23 cellular contexts compared by ENCODE assay signal in the genomic region with DNA sequence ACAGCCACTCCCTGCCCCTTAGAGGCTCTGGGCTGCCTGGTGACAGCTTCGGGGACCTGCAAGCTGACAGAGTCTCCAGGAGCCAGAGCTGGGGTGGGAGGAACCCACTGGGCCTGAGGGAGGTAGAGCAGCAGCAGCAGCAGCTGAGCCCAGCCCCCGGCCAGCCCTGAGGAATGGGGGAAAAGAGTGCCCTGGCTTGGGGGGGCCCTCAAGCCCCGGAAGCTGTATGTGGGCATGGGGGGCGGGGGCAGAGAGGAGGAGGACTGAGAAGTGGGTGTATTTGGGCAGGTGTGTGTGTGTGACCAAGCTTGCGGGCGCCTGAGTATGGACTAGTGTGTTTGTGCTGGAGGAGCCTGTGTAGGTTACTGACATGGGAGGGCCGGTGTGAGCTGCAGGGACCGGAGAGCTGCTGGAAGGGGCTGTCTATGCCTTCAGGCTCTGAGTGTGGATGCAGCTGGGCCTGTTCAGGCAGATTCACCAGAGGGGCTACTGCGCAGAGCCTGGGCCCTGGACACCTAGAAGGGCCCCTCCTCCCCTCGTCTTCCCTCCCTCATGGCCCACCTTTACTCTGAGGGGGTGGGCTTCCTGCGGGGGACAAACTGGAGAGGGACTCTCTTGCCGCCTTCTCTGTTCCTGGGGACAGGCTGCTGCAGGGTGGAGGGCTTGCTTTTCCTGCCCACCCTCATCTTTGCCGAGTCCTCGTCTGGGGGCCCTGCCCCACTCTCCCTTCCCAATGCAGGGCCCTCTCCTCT. TPM values are rescaled to one million over a fixed set of nuclear protein-coding genes. Genes with fewer than 3 reads are reported as not detected.
A peak's percentile ranks its signal among the peaks of the same experiment; 100 is the strongest.
DNase-seq lines count a peak whose midpoint lies in the region; ATAC-seq and TF ChIP-seq lines count a peak whose summit lies in the region.
"Had no signal": no experiment of that assay in that cellular context is flagged by ENCODE, and none has a peak within 500 bp of the region (broad histone marks: within the 10 kb centered on the region; RNA-seq: fewer than 3 reads in every experiment).

No MANE protein-coding gene starts in this region.

- peaks cover 15% of the 10 kb centered on the region for H4K20me1 ChIP-seq in osteoblast (ENCODE audit: insufficient read depth, low read length)

- POLR2A ChIA-PET in A673 (lab: Charles Lee; ENCODE audit: low non-redundant PET), result no interaction called here

- 81% methylated on average over 14 of the region's 14 CpGs for WGBS in HUES64
- WGBS in endodermal cell (ENCODE audit: insufficient coverage in 1 of 2, insufficient read length in 1 of 2), 2 experiments, result 82 to 85% methylated on average over 5 to 14 of the region's 14 CpGs

- H3K9ac ChIP-seq in HUES64 (ENCODE audit: low read depth, low read length) (peak overlapping the region; percentile 36; the same call in 1 of the 2 replicates), endodermal cell (ENCODE audit: extremely low read depth, low read length, poor library complexity, severe bottlenecking) (no peak overlapping the region)

- BruUV-seq in A673 (replicated peaks; lab: Mats Ljungman, UMichigan), result no TSS peak

- H3K36me3 ChIP-seq in A673 (ENCODE audit: insufficient read depth, low read length, poor library complexity, severe bottlenecking) (no peaks in the 10 kb centered on the region), HUES64 (ENCODE audit: insufficient read depth, low read length) (no peaks in the 10 kb centered on the region), endodermal cell (ENCODE audit: control insufficient read depth, insufficient read depth, low read length) (no peaks in the 10 kb centered on the region), osteoblast (ENCODE audit: insufficient read depth, low read length) (no peaks in the 10 kb centered on the region)
- H3K36me3 ChIP-seq: cardiac muscle cell, thoracic aorta had no signal

- no peaks in the 10 kb centered on the region for H3K9me3 Mint-ChIP-seq in endodermal cell
- no peaks in the 10 kb centered on the region for H3K9me3 Mint-ChIP-seq in activated naive CD4-positive, alpha-beta T cell treated with anti-CD3 and anti-CD28 coated beads for 36 hours
- H3K9me3 Mint-ChIP-seq: activated T-helper 17 cell treated with anti-CD3 and anti-CD28 coated beads, Interleukin-2, amount 50 U/mL, for 72 hours; CD8-positive, alpha-beta memory T cell; H9; naive thymus-derived CD4-positive, alpha-beta T cell had no signal

- no peak overlapping the region for H3K4me2 ChIP-seq in osteoblast (ENCODE audit: insufficient read depth, low read length)
- H3K4me2 ChIP-seq: smooth muscle cell had no signal

- H3K4me1 ChIP-seq in A673 (ENCODE audit: insufficient read depth, low read length, poor library complexity, severe bottlenecking), result peaks cover 13% of the 10 kb centered on the region
- H3K4me1 ChIP-seq in HUES64 (ENCODE audit: insufficient read depth, low read length), result peaks cover 5% of the 10 kb centered on the region; the same call in 1 of the 2 replicates
- H3K4me1 ChIP-seq in endodermal cell (ENCODE audit: control insufficient read depth, insufficient read depth, low read length), result peaks cover 5% of the 10 kb centered on the region
- H3K4me1 ChIP-seq in osteoblast (ENCODE audit: insufficient read depth, low read length), result no peaks in the 10 kb centered on the region

- H3K79me2 ChIP-seq in osteoblast (ENCODE audit: insufficient read depth, low read length), result peaks cover 17% of the 10 kb centered on the region

- H3K4me3 ChIP-seq in A673 (ENCODE audit: low read depth, low read length, poor library complexity, severe bottlenecking) (no peak overlapping the region), HUES64 (ENCODE audit: low read length) (no peak overlapping the region), endodermal cell (ENCODE audit: low read length) (no peak overlapping the region), osteoblast (ENCODE audit: insufficient read depth, low read length) (no peak overlapping the region)
- H3K4me3 ChIP-seq: cardiac muscle cell, esophagus muscularis mucosa, smooth muscle cell, thoracic aorta had no signal

- H3K27ac ChIP-seq in A673 (ENCODE audit: low read depth, low read length, poor library complexity, severe bottlenecking) (peak overlapping the region; percentile 23), HUES64 (ENCODE audit: low read depth, low read length) (no peak overlapping the region), endodermal cell (ENCODE audit: low read depth, low read length) (no peak overlapping the region), osteoblast (ENCODE audit: low read depth, low read length) (no peak overlapping the region)
- H3K27ac ChIP-seq: cardiac muscle cell, thoracic aorta had no signal

- H3K36me3 Mint-ChIP-seq in endodermal cell (ENCODE audit: low read depth), result peaks cover 4% of the 10 kb centered on the region
- no peaks in the 10 kb centered on the region for H3K36me3 Mint-ChIP-seq in activated naive CD4-positive, alpha-beta T cell treated with anti-CD3 and anti-CD28 coated beads for 36 hours (ENCODE audit: low read depth)
- H3K36me3 Mint-ChIP-seq: CD8-positive, alpha-beta memory T cell had no signal

- no peak for ATAC-seq in GM18873 (IDR thresholded peaks at IDR 0.05; ENCODE audit: low FRiP score, unreplicated experiment)
- ATAC-seq: activated CD4-positive, CD25-positive, alpha-beta regulatory T cell treated with anti-CD3 and anti-CD28 coated beads, Interleukin-2, amount 50 U/mL, for 24 hours; activated T-helper 17 cell treated with anti-CD3 and anti-CD28 coated beads, Interleukin-2, amount 50 U/mL, for 72 hours; naive thymus-derived CD4-positive, alpha-beta T cell had no signal

- no peak overlapping the region for H3K4me3 Mint-ChIP-seq in endodermal cell
- H3K4me3 Mint-ChIP-seq in activated naive CD4-positive, alpha-beta T cell treated with anti-CD3 and anti-CD28 coated beads for 36 hours, result no peak overlapping the region
- H3K4me3 Mint-ChIP-seq: activated T-helper 17 cell treated with anti-CD3 and anti-CD28 coated beads, Interleukin-2, amount 50 U/mL, for 72 hours; CD8-positive, alpha-beta memory T cell; H9; naive thymus-derived CD4-positive, alpha-beta T cell had no signal

- H2AFZ ChIP-seq in osteoblast (ENCODE audit: low read length), result no peak overlapping the region

- TF ChIP-seq CTCF in A673 (conservative IDR thresholded peaks at IDR 0.05; ENCODE audit: low read depth, low read length), result no peak
- no peak for TF ChIP-seq CTCF in endodermal cell (conservative IDR thresholded peaks at IDR 0.05)
- no peak for TF ChIP-seq CTCF in osteoblast (IDR thresholded peaks at IDR 0.05; ENCODE audit: extremely low read depth, low read depth, low read length)

- H3K27me3 ChIP-seq in A673 (replicated peaks; ENCODE audit: insufficient read depth, low read depth, low read length, poor library complexity) (no peaks in the 10 kb centered on the region), HUES64 (ENCODE audit: insufficient read depth, low read length) (no peaks in the 10 kb centered on the region), endodermal cell (ENCODE audit: control insufficient read depth, insufficient read depth, low read length, poor library complexity, severe bottlenecking) (no peaks in the 10 kb centered on the region), osteoblast (ENCODE audit: insufficient read depth, low read length) (no peaks in the 10 kb centered on the region)
- H3K27me3 ChIP-seq: cardiac muscle cell, esophagus muscularis mucosa had no signal

- peaks cover 22% of the 10 kb centered on the region for H3K4me1 Mint-ChIP-seq in endodermal cell
- no peaks in the 10 kb centered on the region for H3K4me1 Mint-ChIP-seq in activated naive CD4-positive, alpha-beta T cell treated with anti-CD3 and anti-CD28 coated beads for 36 hours (ENCODE audit: low read depth)
- H3K4me1 Mint-ChIP-seq: activated T-helper 17 cell treated with anti-CD3 and anti-CD28 coated beads, Interleukin-2, amount 50 U/mL, for 72 hours; CD8-positive, alpha-beta memory T cell had no signal

- H3K9me3 ChIP-seq in A673 (ENCODE audit: low read depth, low read length, poor library complexity, severe bottlenecking), result no peaks in the 10 kb centered on the region
- H3K9me3 ChIP-seq in HUES64 (ENCODE audit: insufficient read depth, low read depth, low read length), result no peaks in the 10 kb centered on the region
- H3K9me3 ChIP-seq in endodermal cell (ENCODE audit: control insufficient read depth, low read length), result no peaks in the 10 kb centered on the region
- no peaks in the 10 kb centered on the region for H3K9me3 ChIP-seq in osteoblast (ENCODE audit: low read depth, low read length)
- H3K9me3 ChIP-seq: esophagus muscularis mucosa, thoracic aorta had no signal

- H3K27ac Mint-ChIP-seq in endodermal cell, result no peak overlapping the region
- no peak overlapping the region for H3K27ac Mint-ChIP-seq in activated naive CD4-positive, alpha-beta T cell treated with anti-CD3 and anti-CD28 coated beads for 36 hours
- H3K27ac Mint-ChIP-seq: activated T-helper 17 cell treated with anti-CD3 and anti-CD28 coated beads, Interleukin-2, amount 50 U/mL, for 72 hours; naive thymus-derived CD4-positive, alpha-beta T cell; progenitor cell of endocrine pancreas had no signal

- DNase-seq in A673 (ENCODE audit: low spot score) (no peak), endodermal cell (peak; percentile 50), osteoblast (ENCODE audit: insufficient read length, low spot score, missing footprints) (peak; percentile 58), NCI-H1105 treated with DMSO at 0.1 percent for 48 hours (lab: John Stamatoyannopoulos, UW) (no peak), GOT3 (lab: John Stamatoyannopoulos, UW) (no peak)
- no peak for DNase-seq in activated naive CD4-positive, alpha-beta T cell treated with anti-CD3 and anti-CD28 coated beads for 36 hours
- DNase-seq: CD8-positive, alpha-beta memory T cell; DMS79 treated with DMSO at 0.1 percent for 48 hours; H9; naive thymus-derived CD4-positive, alpha-beta T cell; NCI-H1048; NCI-H2081; NCI-H524; stimulated activated CD8-positive, alpha-beta memory T cell treated with anti-CD3 and anti-CD28 coated beads, Interleukin-4, amount 100 ng/mL, for 48 hours had no signal

- H3K27me3 Mint-ChIP-seq in endodermal cell (ENCODE audit: insufficient read depth), result no peaks in the 10 kb centered on the region
- no peaks in the 10 kb centered on the region for H3K27me3 Mint-ChIP-seq in activated naive CD4-positive, alpha-beta T cell treated with anti-CD3 and anti-CD28 coated beads for 36 hours (ENCODE audit: low read depth)
- H3K27me3 Mint-ChIP-seq: activated T-helper 17 cell treated with anti-CD3 and anti-CD28 coated beads, Interleukin-2, amount 50 U/mL, for 72 hours; CD8-positive, alpha-beta memory T cell; naive thymus-derived CD4-positive, alpha-beta T cell; progenitor cell of endocrine pancreas had no signal

- intact Hi-C loops in A673 (cut with micrococcal nuclease; ENCODE audit: unreplicated experiment), result no loop called here
- intact Hi-C loops in activated naive CD4-positive, alpha-beta T cell treated with anti-CD3 and anti-CD28 coated beads for 36 hours (cut with micrococcal nuclease), result no loop called here

- CTCF ChIA-PET in A673 (lab: Charles Lee), result interaction anchor here (0.6 kb wide), 1 partner anchor 23 kb away, joined by 3 read pairs; no protein-coding TSS in a partner anchor
- CTCF ChIA-PET in activated naive CD4-positive, alpha-beta T cell treated with anti-CD3 and anti-CD28 coated beads for 36 hours (lab: Charles Lee), result interaction anchor here (0.6 kb wide), 1 partner anchor 953 kb away, joined by 3 read pairs; no protein-coding TSS in a partner anchor

RNA-seq across cellular contexts. Expression of a gene that starts 28.0 kb away (rescaled TPM):
- total RNA-seq in A673 (2021) (26.4 and 29.9 TPM in 2 replicates), endodermal cell (10 to 100 TPM; 16.5 to 21.5 TPM), osteoblast (11.8 and 13.8 TPM in 2 replicates)
- 14.4 TPM for polyA plus RNA-seq in HUES64 (2013, experiment 1 of 2)
- polyA plus RNA-seq in HUES64 (2013, experiment 2 of 2), result 13.7 TPM
- 15.6 TPM for polyA plus RNA-seq in endodermal cell (2013, experiment 1 of 2)
- polyA plus RNA-seq in endodermal cell (2013, experiment 2 of 2), result 13.3 TPM
- total RNA-seq in activated naive CD4-positive, alpha-beta T cell treated with anti-CD3 and anti-CD28 coated beads for 36 hours, result 1 to 10 TPM; 7.6 to 8.0 TPM

Comparison
In these comparisons a context has a peak if more than half of its experiments do, and no peak if none do; other contexts are left out.
1. DNase-seq: peak in endodermal cell (single experiment) and osteoblast (single experiment); none in A673 (single experiment), activated naive CD4-positive, alpha-beta T cell treated with anti-CD3 and anti-CD28 coated beads for 36 hours (single experiment), NCI-H1105 treated with DMSO at 0.1 percent for 48 hours (single experiment) and GOT3 (single experiment).